ENCODE assay signal across 1 cellular context in the genomic region with DNA sequence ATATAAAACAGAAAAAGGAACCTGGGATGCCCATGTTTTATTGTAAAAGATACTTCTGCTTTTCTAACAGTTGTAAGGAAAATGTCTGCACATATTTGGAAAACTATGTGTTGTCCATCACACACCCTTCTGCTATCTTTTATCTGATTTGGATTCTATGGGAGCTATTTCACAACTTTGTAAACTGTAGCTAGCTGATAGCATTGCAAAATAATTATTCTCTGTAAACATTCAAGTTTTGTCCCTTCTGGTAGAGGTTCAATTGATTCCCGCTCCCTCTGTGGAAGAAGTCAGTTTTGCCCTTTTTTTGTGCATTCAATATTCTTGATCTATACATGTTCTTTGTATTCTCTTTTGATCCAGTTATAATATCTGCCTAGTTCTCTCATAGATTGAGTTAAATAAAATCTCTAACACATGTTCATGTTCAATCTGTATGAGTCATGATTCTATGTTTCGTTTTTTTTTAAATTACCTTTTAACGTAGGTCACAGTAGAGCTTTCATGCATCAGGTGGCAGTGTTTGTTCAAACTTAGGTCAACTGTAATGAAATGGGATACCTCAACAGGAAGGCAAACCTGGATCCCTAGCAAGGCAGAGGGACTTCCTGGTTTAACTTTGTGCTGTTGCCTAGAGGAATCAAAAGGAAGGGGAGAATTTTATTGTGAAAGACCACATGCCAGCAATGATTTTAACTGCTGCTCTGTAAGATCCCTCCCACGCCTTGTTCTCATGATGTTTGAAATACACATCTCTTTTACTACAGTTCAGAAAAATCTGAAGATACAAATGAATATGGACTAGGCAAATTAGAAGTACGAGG.
TF ChIP-seq lines count a peak whose summit lies in the region.

No MANE protein-coding gene starts in this region.

TF ChIP-seq in HepG2, 621 proteins besides CTCF, POLR2A, EP300 and RAD21 (continued from another document and continues in another):
- TF ChIP-seq, protein P1, sequence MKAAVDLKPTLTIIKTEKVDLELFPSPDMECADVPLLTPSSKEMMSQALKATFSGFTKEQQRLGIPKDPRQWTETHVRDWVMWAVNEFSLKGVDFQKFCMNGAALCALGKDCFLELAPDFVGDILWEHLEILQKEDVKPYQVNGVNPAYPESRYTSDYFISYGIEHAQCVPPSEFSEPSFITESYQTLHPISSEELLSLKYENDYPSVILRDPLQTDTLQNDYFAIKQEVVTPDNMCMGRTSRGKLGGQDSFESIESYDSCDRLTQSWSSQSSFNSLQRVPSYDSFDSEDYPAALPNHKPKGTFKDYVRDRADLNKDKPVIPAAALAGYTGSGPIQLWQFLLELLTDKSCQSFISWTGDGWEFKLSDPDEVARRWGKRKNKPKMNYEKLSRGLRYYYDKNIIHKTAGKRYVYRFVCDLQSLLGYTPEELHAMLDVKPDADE (CRISPR knock-in tag; IDR thresholded peaks at IDR 0.05), result no peak
- TF ChIP-seq FOXA3 (CRISPR knock-in tag; IDR thresholded peaks at IDR 0.05), result no peak
- TF ChIP-seq ZNF83 (CRISPR knock-in tag; IDR thresholded peaks at IDR 0.05; ENCODE audit: borderline replicate concordance), result no peak
- TF ChIP-seq PPARG (CRISPR knock-in tag; conservative IDR thresholded peaks at IDR 0.05), result no peak
- no peak for TF ChIP-seq DNMT1 (CRISPR knock-in tag; IDR thresholded peaks at IDR 0.05)
- TF ChIP-seq SMC3 (IDR thresholded peaks at IDR 0.05; ENCODE audit: low read length), result peak; percentile 76
- no peak for TF ChIP-seq FOXC1 (CRISPR knock-in tag; IDR thresholded peaks at IDR 0.05; ENCODE audit: borderline replicate concordance)
- TF ChIP-seq, protein P2, sequence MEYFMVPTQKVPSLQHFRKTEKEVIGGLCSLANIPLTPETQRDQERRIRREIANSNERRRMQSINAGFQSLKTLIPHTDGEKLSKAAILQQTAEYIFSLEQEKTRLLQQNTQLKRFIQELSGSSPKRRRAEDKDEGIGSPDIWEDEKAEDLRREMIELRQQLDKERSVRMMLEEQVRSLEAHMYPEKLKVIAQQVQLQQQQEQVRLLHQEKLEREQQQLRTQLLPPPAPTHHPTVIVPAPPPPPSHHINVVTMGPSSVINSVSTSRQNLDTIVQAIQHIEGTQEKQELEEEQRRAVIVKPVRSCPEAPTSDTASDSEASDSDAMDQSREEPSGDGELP (IDR thresholded peaks at IDR 0.05; ENCODE audit: borderline replicate concordance, low read depth), result no peak
- TF ChIP-seq ZNF12 (CRISPR knock-in tag; IDR thresholded peaks at IDR 0.05), result no peak
- no peak for TF ChIP-seq ZNF251 (CRISPR knock-in tag; IDR thresholded peaks at IDR 0.05)
- TF ChIP-seq SIX1 (CRISPR knock-in tag; IDR thresholded peaks at IDR 0.05; ENCODE audit: borderline replicate concordance), result peak; percentile 97
- TF ChIP-seq, protein P3, sequence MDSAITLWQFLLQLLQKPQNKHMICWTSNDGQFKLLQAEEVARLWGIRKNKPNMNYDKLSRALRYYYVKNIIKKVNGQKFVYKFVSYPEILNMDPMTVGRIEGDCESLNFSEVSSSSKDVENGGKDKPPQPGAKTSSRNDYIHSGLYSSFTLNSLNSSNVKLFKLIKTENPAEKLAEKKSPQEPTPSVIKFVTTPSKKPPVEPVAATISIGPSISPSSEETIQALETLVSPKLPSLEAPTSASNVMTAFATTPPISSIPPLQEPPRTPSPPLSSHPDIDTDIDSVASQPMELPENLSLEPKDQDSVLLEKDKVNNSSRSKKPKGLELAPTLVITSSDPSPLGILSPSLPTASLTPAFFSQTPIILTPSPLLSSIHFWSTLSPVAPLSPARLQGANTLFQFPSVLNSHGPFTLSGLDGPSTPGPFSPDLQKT (CRISPR knock-in tag; IDR thresholded peaks at IDR 0.05; ENCODE audit: borderline replicate concordance), result no peak
- TF ChIP-seq, protein P4, sequence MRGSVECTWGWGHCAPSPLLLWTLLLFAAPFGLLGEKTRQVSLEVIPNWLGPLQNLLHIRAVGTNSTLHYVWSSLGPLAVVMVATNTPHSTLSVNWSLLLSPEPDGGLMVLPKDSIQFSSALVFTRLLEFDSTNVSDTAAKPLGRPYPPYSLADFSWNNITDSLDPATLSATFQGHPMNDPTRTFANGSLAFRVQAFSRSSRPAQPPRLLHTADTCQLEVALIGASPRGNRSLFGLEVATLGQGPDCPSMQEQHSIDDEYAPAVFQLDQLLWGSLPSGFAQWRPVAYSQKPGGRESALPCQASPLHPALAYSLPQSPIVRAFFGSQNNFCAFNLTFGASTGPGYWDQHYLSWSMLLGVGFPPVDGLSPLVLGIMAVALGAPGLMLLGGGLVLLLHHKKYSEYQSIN (CRISPR knock-in tag; IDR thresholded peaks at IDR 0.05; ENCODE audit: borderline replicate concordance), result no peak
- no peak for TF ChIP-seq JUNB (CRISPR knock-in tag; IDR thresholded peaks at IDR 0.05; ENCODE audit: borderline replicate concordance)
- TF ChIP-seq MAZ (IDR thresholded peaks at IDR 0.05; ENCODE audit: borderline replicate concordance, low read depth, low read length), result no peak
- TF ChIP-seq MAZ (CRISPR knock-in tag; IDR thresholded peaks at IDR 0.05; ENCODE audit: low read depth), result no peak
- TF ChIP-seq, protein P5, sequence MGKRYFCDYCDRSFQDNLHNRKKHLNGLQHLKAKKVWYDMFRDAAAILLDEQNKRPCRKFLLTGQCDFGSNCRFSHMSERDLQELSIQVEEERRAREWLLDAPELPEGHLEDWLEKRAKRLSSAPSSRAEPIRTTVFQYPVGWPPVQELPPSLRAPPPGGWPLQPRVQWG (CRISPR knock-in tag; IDR thresholded peaks at IDR 0.05; ENCODE audit: borderline replicate concordance, low read depth), result no peak
- TF ChIP-seq, protein P6, sequence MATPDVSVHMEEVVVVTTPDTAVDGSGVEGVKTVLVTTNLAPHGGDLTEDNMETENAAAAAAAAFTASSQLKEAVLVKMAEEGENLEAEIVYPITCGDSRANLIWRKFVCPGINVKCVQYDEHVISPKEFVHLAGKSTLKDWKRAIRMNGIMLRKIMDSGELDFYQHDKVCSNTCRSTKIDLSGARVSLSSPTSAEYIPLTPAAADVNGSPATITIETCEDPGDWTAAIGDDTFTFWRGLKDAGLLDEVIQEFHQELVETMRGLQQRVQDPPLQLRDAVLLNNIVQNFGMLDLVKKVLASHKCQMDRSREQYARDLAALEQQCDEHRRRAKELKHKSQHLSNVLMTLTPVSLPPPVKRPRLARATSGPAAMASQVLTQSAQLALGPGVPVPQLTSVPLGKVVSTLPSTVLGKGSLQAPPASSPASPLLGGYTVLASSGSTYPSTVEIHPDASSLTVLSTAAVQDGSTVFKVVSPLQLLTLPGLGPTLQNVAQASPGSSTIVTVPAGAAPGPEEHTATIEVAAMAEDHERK (CRISPR knock-in tag; IDR thresholded peaks at IDR 0.05; ENCODE audit: low read depth), result no peak
- TF ChIP-seq, protein P7, sequence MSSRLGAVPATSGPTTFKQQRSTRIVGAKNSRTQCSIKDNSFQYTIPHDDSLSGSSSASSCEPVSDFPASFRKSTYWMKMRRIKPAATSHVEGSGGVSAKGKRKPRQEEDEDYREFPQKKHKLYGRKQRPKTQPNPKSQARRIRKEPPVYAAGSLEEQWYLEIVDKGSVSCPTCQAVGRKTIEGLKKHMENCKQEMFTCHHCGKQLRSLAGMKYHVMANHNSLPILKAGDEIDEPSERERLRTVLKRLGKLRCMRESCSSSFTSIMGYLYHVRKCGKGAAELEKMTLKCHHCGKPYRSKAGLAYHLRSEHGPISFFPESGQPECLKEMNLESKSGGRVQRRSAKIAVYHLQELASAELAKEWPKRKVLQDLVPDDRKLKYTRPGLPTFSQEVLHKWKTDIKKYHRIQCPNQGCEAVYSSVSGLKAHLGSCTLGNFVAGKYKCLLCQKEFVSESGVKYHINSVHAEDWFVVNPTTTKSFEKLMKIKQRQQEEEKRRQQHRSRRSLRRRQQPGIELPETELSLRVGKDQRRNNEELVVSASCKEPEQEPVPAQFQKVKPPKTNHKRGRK (CRISPR knock-in tag; IDR thresholded peaks at IDR 0.05), result no peak
- no peak for TF ChIP-seq ZNF451 (CRISPR knock-in tag; IDR thresholded peaks at IDR 0.05)
- TF ChIP-seq ZC3H4 (CRISPR knock-in tag; IDR thresholded peaks at IDR 0.05; ENCODE audit: borderline replicate concordance), result no peak
- TF ChIP-seq, protein P8, sequence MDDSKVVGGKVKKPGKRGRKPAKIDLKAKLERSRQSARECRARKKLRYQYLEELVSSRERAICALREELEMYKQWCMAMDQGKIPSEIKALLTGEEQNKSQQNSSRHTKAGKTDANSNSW (CRISPR knock-in tag; IDR thresholded peaks at IDR 0.05; ENCODE audit: borderline replicate concordance), result no peak
- TF ChIP-seq PITX1 (CRISPR knock-in tag; IDR thresholded peaks at IDR 0.05), result no peak
- TF ChIP-seq ZFP36 (IDR thresholded peaks at IDR 0.05; ENCODE audit: borderline replicate concordance, low read depth, low read length, partially characterized antibody), result no peak
- TF ChIP-seq IKZF1 (IDR thresholded peaks at IDR 0.05), result no peak
- TF ChIP-seq, protein P9, sequence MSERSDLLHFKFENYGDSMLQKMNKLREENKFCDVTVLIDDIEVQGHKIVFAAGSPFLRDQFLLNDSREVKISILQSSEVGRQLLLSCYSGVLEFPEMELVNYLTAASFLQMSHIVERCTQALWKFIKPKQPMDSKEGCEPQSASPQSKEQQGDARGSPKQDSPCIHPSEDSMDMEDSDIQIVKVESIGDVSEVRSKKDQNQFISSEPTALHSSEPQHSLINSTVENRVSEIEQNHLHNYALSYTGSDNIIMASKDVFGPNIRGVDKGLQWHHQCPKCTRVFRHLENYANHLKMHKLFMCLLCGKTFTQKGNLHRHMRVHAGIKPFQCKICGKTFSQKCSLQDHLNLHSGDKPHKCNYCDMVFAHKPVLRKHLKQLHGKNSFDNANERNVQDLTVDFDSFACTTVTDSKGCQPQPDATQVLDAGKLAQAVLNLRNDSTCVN (CRISPR knock-in tag; IDR thresholded peaks at IDR 0.05; ENCODE audit: borderline replicate concordance), result no peak
- TF ChIP-seq JDP2 (CRISPR knock-in tag; IDR thresholded peaks at IDR 0.05; ENCODE audit: borderline replicate concordance), result no peak
- no peak for TF ChIP-seq ZNF7 (CRISPR knock-in tag; IDR thresholded peaks at IDR 0.05)
- TF ChIP-seq, protein P10, sequence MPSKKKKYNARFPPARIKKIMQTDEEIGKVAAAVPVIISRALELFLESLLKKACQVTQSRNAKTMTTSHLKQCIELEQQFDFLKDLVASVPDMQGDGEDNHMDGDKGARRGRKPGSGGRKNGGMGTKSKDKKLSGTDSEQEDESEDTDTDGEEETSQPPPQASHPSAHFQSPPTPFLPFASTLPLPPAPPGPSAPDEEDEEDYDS (CRISPR knock-in tag; IDR thresholded peaks at IDR 0.05), result no peak
- no peak for TF ChIP-seq ZNF296 (CRISPR knock-in tag; conservative IDR thresholded peaks at IDR 0.05)
- TF ChIP-seq, protein P11, sequence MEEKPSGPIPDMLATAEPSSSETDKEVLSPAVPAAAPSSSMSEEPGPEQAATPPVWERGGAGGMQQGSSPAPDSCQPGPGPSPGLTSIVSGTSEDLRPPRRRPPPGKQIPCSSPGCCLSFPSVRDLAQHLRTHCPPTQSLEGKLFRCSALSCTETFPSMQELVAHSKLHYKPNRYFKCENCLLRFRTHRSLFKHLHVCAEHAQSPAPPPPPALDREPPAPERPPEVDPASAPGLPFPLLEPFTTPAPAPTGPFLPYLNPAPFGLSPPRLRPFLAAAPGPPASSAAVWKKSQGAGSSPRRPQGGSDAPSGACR (CRISPR knock-in tag; IDR thresholded peaks at IDR 0.05), result no peak
- TF ChIP-seq, protein P12, sequence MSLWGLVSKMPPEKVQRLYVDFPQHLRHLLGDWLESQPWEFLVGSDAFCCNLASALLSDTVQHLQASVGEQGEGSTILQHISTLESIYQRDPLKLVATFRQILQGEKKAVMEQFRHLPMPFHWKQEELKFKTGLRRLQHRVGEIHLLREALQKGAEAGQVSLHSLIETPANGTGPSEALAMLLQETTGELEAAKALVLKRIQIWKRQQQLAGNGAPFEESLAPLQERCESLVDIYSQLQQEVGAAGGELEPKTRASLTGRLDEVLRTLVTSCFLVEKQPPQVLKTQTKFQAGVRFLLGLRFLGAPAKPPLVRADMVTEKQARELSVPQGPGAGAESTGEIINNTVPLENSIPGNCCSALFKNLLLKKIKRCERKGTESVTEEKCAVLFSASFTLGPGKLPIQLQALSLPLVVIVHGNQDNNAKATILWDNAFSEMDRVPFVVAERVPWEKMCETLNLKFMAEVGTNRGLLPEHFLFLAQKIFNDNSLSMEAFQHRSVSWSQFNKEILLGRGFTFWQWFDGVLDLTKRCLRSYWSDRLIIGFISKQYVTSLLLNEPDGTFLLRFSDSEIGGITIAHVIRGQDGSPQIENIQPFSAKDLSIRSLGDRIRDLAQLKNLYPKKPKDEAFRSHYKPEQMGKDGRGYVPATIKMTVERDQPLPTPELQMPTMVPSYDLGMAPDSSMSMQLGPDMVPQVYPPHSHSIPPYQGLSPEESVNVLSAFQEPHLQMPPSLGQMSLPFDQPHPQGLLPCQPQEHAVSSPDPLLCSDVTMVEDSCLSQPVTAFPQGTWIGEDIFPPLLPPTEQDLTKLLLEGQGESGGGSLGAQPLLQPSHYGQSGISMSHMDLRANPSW (CRISPR knock-in tag; IDR thresholded peaks at IDR 0.05; ENCODE audit: borderline replicate concordance), result no peak
- no peak for TF ChIP-seq ZNF207 (IDR thresholded peaks at IDR 0.05; ENCODE audit: borderline replicate concordance)
- no peak for TF ChIP-seq MXI1 (IDR thresholded peaks at IDR 0.05; ENCODE audit: borderline replicate concordance, low read depth, low read length)
- no peak for TF ChIP-seq ZNF143 (CRISPR knock-in tag; IDR thresholded peaks at IDR 0.05)
- no peak for TF ChIP-seq ZNF563 (CRISPR knock-in tag; IDR thresholded peaks at IDR 0.05)
- TF ChIP-seq GATAD1 (CRISPR knock-in tag; IDR thresholded peaks at IDR 0.05), result no peak
- TF ChIP-seq, protein P13, sequence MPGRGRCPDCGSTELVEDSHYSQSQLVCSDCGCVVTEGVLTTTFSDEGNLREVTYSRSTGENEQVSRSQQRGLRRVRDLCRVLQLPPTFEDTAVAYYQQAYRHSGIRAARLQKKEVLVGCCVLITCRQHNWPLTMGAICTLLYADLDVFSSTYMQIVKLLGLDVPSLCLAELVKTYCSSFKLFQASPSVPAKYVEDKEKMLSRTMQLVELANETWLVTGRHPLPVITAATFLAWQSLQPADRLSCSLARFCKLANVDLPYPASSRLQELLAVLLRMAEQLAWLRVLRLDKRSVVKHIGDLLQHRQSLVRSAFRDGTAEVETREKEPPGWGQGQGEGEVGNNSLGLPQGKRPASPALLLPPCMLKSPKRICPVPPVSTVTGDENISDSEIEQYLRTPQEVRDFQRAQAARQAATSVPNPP (CRISPR knock-in tag; IDR thresholded peaks at IDR 0.05), result no peak
- peak; percentile 72 for TF ChIP-seq MIXL1 (CRISPR knock-in tag; IDR thresholded peaks at IDR 0.05)
- TF ChIP-seq NFKBIZ (CRISPR knock-in tag; IDR thresholded peaks at IDR 0.05), result no peak
- peak; percentile 97 for TF ChIP-seq ELF3 (CRISPR knock-in tag; IDR thresholded peaks at IDR 0.05)
- TF ChIP-seq ZNF256 (CRISPR knock-in tag; conservative IDR thresholded peaks at IDR 0.05), result no peak
- TF ChIP-seq ZNF558 (CRISPR knock-in tag; IDR thresholded peaks at IDR 0.05; ENCODE audit: borderline replicate concordance), result no peak
